15 cellular contexts compared by ENCODE assay signal in the genomic region with DNA sequence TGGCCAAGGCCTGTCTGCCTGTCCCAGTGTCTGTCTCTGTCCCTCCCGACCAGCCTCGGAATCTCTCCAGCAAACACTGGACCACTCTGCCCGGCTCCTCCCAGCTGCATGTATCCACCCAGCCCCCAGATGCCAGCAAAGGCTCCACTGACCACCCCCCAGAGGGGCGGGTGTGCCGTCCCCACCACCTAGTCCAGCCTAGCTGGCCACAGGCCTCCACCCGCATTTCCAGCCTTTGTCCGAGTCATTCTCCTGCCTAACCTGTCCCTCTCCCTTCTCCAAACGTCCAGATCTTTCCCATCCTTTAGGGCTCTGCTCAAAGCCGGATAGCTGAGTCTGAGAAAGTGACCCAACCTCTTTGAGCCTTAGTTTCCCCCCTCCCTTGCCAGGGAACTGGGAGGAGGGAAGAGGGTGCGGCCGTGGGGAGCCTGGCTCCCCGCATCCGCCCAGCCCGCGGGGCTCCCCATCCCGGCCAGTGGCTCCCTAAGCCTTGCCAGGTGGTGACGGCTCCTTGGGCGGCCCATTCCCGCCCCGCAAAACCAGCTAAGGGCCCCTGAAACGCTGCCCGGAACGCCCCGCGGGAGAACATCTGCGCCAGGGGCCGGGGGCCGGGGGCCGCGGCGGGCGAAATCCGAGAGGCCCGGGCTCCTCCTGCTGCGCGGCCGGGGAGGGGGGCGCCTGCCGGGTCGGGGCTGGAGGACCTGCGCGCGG. TPM values are rescaled to one million over a fixed set of nuclear protein-coding genes. Genes with fewer than 3 reads are reported as not detected.
DNase-seq lines count a peak whose midpoint lies in the region; ATAC-seq and TF ChIP-seq lines count a peak whose summit lies in the region.
"Had no signal": no experiment of that assay in that cellular context is flagged by ENCODE, and none has a peak within 500 bp of the region (broad histone marks: within the 10 kb centered on the region; RNA-seq: fewer than 3 reads in every experiment).

No MANE protein-coding gene starts in this region.

- H3K36me3 ChIP-seq in OCI-LY3 (replicated peaks; ENCODE audit: low read depth, low read length): no peaks in the 10 kb centered on the region
- H3K36me3 ChIP-seq: tibial artery had no signal

- H3K4me3 ChIP-seq in OCI-LY3 (ENCODE audit: low read length): no peak overlapping the region

- H2AFZ ChIP-seq in OCI-LY3 (ENCODE audit: low read depth, low read length): no peak overlapping the region

- peaks cover 27% of the 10 kb centered on the region for H3K27me3 ChIP-seq in OCI-LY3 (ENCODE audit: low read depth, low read length)

- H3K27ac ChIP-seq in OCI-LY3 (ENCODE audit: low read length): no peak overlapping the region
- H3K27ac ChIP-seq: 22Rv1, KMS-11, tibial artery had no signal

- no peak overlapping the region for H3K9ac ChIP-seq in OCI-LY3 (ENCODE audit: low read length)
- H3K9ac ChIP-seq: KMS-11 had no signal

- peaks cover 8% of the 10 kb centered on the region for H3K4me1 ChIP-seq in OCI-LY3 (ENCODE audit: low read length)

- 0 out of 2 replicates have a peak overlapping the region, but pooled peaks have one; percentile 11 for H3K4me2 ChIP-seq in OCI-LY3 (ENCODE audit: low read length)
- H3K4me2 ChIP-seq: KMS-11 had no signal

- DNase-seq in DMS 273 (lab: John Stamatoyannopoulos, UW; ENCODE audit: unreplicated experiment): peak; percentile 73
- no peak for DNase-seq in DMS 273 treated with DMSO at 0.1 percent for 48 hours (lab: John Stamatoyannopoulos, UW)
- DNase-seq in retina: peak; percentile 42
- DNase-seq in NCI-H1048 (lab: John Stamatoyannopoulos, UW): no peak
- no peak for DNase-seq in superior temporal gyrus (ENCODE audit: extremely low spot score)
- DNase-seq: activated CD8-positive, alpha-beta memory T cell treated with anti-CD3 and anti-CD28 coated beads, Interleukin-2, amount 50 U/mL, for 48 hours; DMS53; NCI-H510A treated with DMSO at 0.1 percent for 48 hours; posterior cingulate gyrus; tibial artery had no signal

- H4K20me1 ChIP-seq in OCI-LY3 (ENCODE audit: insufficient read depth, low read length): no peaks in the 10 kb centered on the region

- ATAC-seq in esophagus mucosa: peak; percentile 78
- ATAC-seq in GM21825 (IDR thresholded peaks at IDR 0.05; ENCODE audit: unreplicated experiment): no peak

- TF ChIP-seq CTCF in OCI-LY3 (IDR thresholded peaks at IDR 0.05; ENCODE audit: low read depth, low read length): no peak

- H3K9me3 ChIP-seq in OCI-LY3 (ENCODE audit: insufficient read depth, low read length): no peaks in the 10 kb centered on the region
- H3K9me3 ChIP-seq: tibial artery had no signal

- H3K79me2 ChIP-seq in OCI-LY3 (ENCODE audit: low read length): no peaks in the 10 kb centered on the region

RNA-seq across cellular contexts. Expression of a gene that starts 34.6 kb away (rescaled TPM):
- total RNA-seq in esophagus mucosa: 16.1 TPM

RNA-seq across cellular contexts. Expression of a gene that starts 48.3 kb away (rescaled TPM):
- 52.8 TPM for total RNA-seq in esophagus mucosa

Comparison
In these comparisons a context has a peak if more than half of its experiments do, and no peak if none do; other contexts are left out.
1. DNase-seq: peak in DMS 273 (single experiment) and retina (single experiment); none in DMS 273 treated with DMSO at 0.1 percent for 48 hours (single experiment), NCI-H1048 (single experiment) and superior temporal gyrus (single experiment).